ENCODE assay signal across 10 cellular contexts in the genomic region with DNA sequence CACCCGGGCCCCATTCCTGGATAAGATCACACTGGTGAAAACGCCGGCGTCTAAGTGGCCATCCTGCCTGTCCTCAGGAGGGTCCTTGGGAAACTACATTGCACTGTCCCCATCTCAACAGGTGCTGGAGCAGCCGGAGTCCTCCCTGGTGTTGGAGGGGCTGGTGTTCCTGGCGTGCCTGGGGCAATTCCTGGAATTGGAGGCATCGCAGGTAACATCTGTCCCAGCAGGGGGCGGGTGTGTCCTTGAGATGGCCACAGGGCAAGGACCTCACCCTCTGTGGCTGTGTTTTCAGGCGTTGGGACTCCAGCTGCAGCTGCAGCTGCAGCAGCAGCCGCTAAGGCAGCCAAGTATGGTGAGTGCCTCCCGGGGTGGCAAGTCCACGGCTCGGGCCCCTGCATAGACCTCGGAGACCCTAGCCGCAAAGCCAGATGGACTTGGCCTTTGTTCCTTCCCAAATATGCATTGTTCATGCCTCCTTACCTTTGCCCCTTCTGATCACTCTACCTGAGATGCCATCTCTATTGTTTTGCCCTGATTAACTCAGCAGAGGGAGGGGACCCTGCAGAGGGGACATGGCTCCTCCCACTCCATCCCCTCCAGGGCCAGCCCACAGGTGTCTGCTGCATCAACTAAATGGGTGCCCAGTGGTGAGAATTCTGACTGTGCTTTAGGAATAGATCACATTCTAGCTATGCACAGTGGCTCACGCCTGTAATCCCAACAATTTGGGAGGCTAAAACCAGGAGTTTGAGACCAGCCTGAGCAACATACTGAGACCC. TPM values are rescaled to one million over a fixed set of nuclear protein-coding genes. Genes with fewer than 3 reads are reported as not detected.
DNase-seq lines count a peak whose midpoint lies in the region; ATAC-seq and TF ChIP-seq lines count a peak whose summit lies in the region.
"Had no signal": no experiment of that assay in that cellular context is flagged by ENCODE, and none has a peak within 500 bp of the region (broad histone marks: within the 10 kb centered on the region; RNA-seq: fewer than 3 reads in every experiment).

No MANE protein-coding gene starts in this region.

- DNase-seq in activated naive CD4-positive, alpha-beta T cell treated with anti-CD3 and anti-CD28 coated beads for 36 hours, result peak; percentile 26
- no peak for DNase-seq in activated naive CD4-positive, alpha-beta T cell treated with Interleukin-2 at 50 U/mL for 16 hours
- DNase-seq in erythroblast (lab: John Stamatoyannopoulos, UW) (peak; percentile 18 to 39), thyroid gland (peak; percentile 27 to 32)
- DNase-seq in activated CD4-positive, CD25-positive, alpha-beta regulatory T cell treated with anti-CD3 and anti-CD28 coated beads, Interleukin-2, amount 50 U/mL, for 72 hours, result no peak
- DNase-seq: NK-92 treated with Interleukin-12 subunit alpha and Interleukin-12 subunit beta, amount 100 ng/mL, for 24 hours had no signal

- no peak overlapping the region for H3K9ac ChIP-seq in OCI-LY3 (ENCODE audit: low read length)

- H3K4me3 Mint-ChIP-seq in activated naive CD4-positive, alpha-beta T cell treated with anti-CD3 and anti-CD28 coated beads for 36 hours, result no peak overlapping the region

- ATAC-seq in GM19397 (IDR thresholded peaks at IDR 0.05; ENCODE audit: unreplicated experiment), result no peak
- no peak for ATAC-seq in GM18858 (IDR thresholded peaks at IDR 0.05; ENCODE audit: unreplicated experiment)

- H3K36me3 ChIP-seq in OCI-LY3 (replicated peaks; ENCODE audit: low read depth, low read length) (no peaks in the 10 kb centered on the region), thyroid gland (no peaks in the 10 kb centered on the region)

- no peak overlapping the region for H2AFZ ChIP-seq in OCI-LY3 (ENCODE audit: low read depth, low read length)

- 60 to 74% methylated on average over 8 to 13 of the region's 16 CpGs for WGBS in thyroid gland, 2 donors

- CTCF ChIA-PET in activated naive CD4-positive, alpha-beta T cell treated with anti-CD3 and anti-CD28 coated beads for 36 hours (lab: Charles Lee), result interaction anchor here (0.8 kb wide), 1 partner anchor 18 kb away, joined by 5 read pairs; no protein-coding TSS in a partner anchor

- TF ChIP-seq CTCF in OCI-LY3 (IDR thresholded peaks at IDR 0.05; ENCODE audit: low read depth, low read length) (peak; percentile 40), thyroid gland (IDR thresholded peaks at IDR 0.05) (peak in 1 of 6 experiments; percentile 27)

- H3K27ac Mint-ChIP-seq in activated naive CD4-positive, alpha-beta T cell treated with anti-CD3 and anti-CD28 coated beads for 36 hours, result no peak overlapping the region

- no peaks in the 10 kb centered on the region for H4K20me1 ChIP-seq in OCI-LY3 (ENCODE audit: insufficient read depth, low read length)

- TF ChIP-seq POLR2A in erythroblast (IDR thresholded peaks at IDR 0.05; ENCODE audit: low read length) (no peak), thyroid gland (IDR thresholded peaks at IDR 0.05) (no peak)

- H3K9me3 ChIP-seq in OCI-LY3 (ENCODE audit: insufficient read depth, low read length), result no peaks in the 10 kb centered on the region
- no peaks in the 10 kb centered on the region for H3K9me3 ChIP-seq in thyroid gland

- no peaks in the 10 kb centered on the region for H3K36me3 Mint-ChIP-seq in activated naive CD4-positive, alpha-beta T cell treated with anti-CD3 and anti-CD28 coated beads for 36 hours (ENCODE audit: low read depth)

- H3K79me2 ChIP-seq in OCI-LY3 (ENCODE audit: low read length), result no peaks in the 10 kb centered on the region

- H3K27me3 ChIP-seq in OCI-LY3 (ENCODE audit: low read depth, low read length) (peaks cover 8% of the 10 kb centered on the region; the same call in 1 of the 2 replicates), thyroid gland (no peaks in the 10 kb centered on the region)

- H3K4me1 Mint-ChIP-seq in activated naive CD4-positive, alpha-beta T cell treated with anti-CD3 and anti-CD28 coated beads for 36 hours (ENCODE audit: low read depth), result no peaks in the 10 kb centered on the region

- H3K4me3 ChIP-seq in OCI-LY3 (ENCODE audit: low read length) (no peak overlapping the region), thyroid gland (replicated peaks in 1 of 3) (no peak overlapping the region)
- H3K4me3 ChIP-seq: skin epidermis had no signal

- H3K4me1 ChIP-seq in OCI-LY3 (ENCODE audit: low read length), result no peaks in the 10 kb centered on the region
- peaks cover 4% of the 10 kb centered on the region in 2 donors for H3K4me1 ChIP-seq in thyroid gland

- intact Hi-C loops in activated naive CD4-positive, alpha-beta T cell treated with anti-CD3 and anti-CD28 coated beads for 36 hours (cut with micrococcal nuclease), result no loop called here
- intact Hi-C loops in thyroid gland (cut with DNase I), result no loop called here

- no peaks in the 10 kb centered on the region for H3K27me3 Mint-ChIP-seq in activated naive CD4-positive, alpha-beta T cell treated with anti-CD3 and anti-CD28 coated beads for 36 hours (ENCODE audit: low read depth)

- H3K27ac ChIP-seq in OCI-LY3 (ENCODE audit: low read length) (no peak overlapping the region), thyroid gland (no peak overlapping the region)
- H3K27ac ChIP-seq: skin epidermis had no signal

- no peaks in the 10 kb centered on the region for H3K9me3 Mint-ChIP-seq in activated naive CD4-positive, alpha-beta T cell treated with anti-CD3 and anti-CD28 coated beads for 36 hours

- H3K4me2 ChIP-seq in OCI-LY3 (ENCODE audit: low read length), result no peak overlapping the region

RNA-seq across cellular contexts. Expression of a gene that starts 23.8 kb away (rescaled TPM):
- under 1 TPM; 0.07 to 0.19 TPM for total RNA-seq in activated naive CD4-positive, alpha-beta T cell treated with anti-CD3 and anti-CD28 coated beads for 36 hours
- total RNA-seq in thyroid gland, result 10 to 100 TPM; 29.0 to 65.7 (median 50.8) TPM

RNA-seq across cellular contexts. Expression of a gene that starts 31.8 kb away (rescaled TPM):
- total RNA-seq in activated naive CD4-positive, alpha-beta T cell treated with anti-CD3 and anti-CD28 coated beads for 36 hours, result 1 to 10 TPM; 7.9 to 9.2 TPM
- 10 to 100 TPM; 16.7 to 32.8 (median 21.5) TPM for total RNA-seq in thyroid gland

Comparison
In these comparisons a context has a peak if more than half of its experiments do, and no peak if none do; other contexts are left out.
1. DNase-seq: peak in activated naive CD4-positive, alpha-beta T cell treated with anti-CD3 and anti-CD28 coated beads for 36 hours (single experiment), erythroblast (2 of 2) and thyroid gland (2 of 2); none in activated naive CD4-positive, alpha-beta T cell treated with Interleukin-2 at 50 U/mL for 16 hours (single experiment) and activated CD4-positive, CD25-positive, alpha-beta regulatory T cell treated with anti-CD3 and anti-CD28 coated beads, Interleukin-2, amount 50 U/mL, for 72 hours (single experiment).
2. RNA of a gene that starts 23.8 kb away (total RNA-seq): 29.0 to 65.7 TPM in thyroid gland; 0.07 to 0.19 TPM in activated naive CD4-positive, alpha-beta T cell treated with anti-CD3 and anti-CD28 coated beads for 36 hours; every median in the first group is over 10 times any median in the second.